10 cellular contexts compared by ENCODE assay signal in genomic region chr4:138953962-138954371, GRCh38.
DNase-seq lines count a peak whose midpoint lies in the region; ATAC-seq, FAIRE-seq and TF ChIP-seq lines count a peak whose summit lies in the region.
"Had no signal": no experiment of that assay in that cellular context is flagged by ENCODE, and none has a peak within 500 bp of the region (broad histone marks: within the 10 kb centered on the region; RNA-seq: fewer than 3 reads in every experiment).

No MANE protein-coding gene starts in this region.

- intact Hi-C loops in kidney (cut with DNase I), result no loop called here

- DNase-seq in HFFc6 (peak; percentile 55), astrocyte of the spinal cord (ENCODE audit: low read depth, low spot score) (peak; percentile 96), kidney (no peak), thoracic aorta (ENCODE audit: low spot score) (no peak), BE2C (no peak)
- DNase-seq: activated naive CD4-positive, alpha-beta T cell treated with anti-CD3 and anti-CD28 coated beads, Interleukin-2, amount 10 ng/mL, durations not matched to agents 7 days and 5 days; T-helper 9 cell had no signal

- H3K4me3 Mint-ChIP-seq in HFFc6, result no peak overlapping the region
- H3K4me3 Mint-ChIP-seq: activated naive CD4-positive, alpha-beta T cell treated with anti-CD3 and anti-CD28 coated beads, Interleukin-2, amount 10 ng/mL, durations not matched to agents 7 days and 5 days had no signal

- ATAC-seq in thoracic aorta (ENCODE audit: insufficient number of reproducible peaks, low FRiP score, low read depth) (peak; percentile 65), HG02970 (IDR thresholded peaks at IDR 0.05; ENCODE audit: low FRiP score, unreplicated experiment) (no peak), HG03045 (IDR thresholded peaks at IDR 0.05; ENCODE audit: unreplicated experiment) (no peak), HG03469 (IDR thresholded peaks at IDR 0.05; ENCODE audit: unreplicated experiment) (no peak)

- in situ Hi-C loops in astrocyte of the spinal cord (cut with HindIII; ENCODE audit: low sequenced_read_pairs), result no loop called here

- H3K27ac ChIP-seq in kidney (ENCODE audit: low read depth in 2 of 2, low read length in 2 of 2) (peak overlapping the region in 1 of 2 donors; percentile 67), thoracic aorta (peak overlapping the region; percentile 46 to 63)

- TF ChIP-seq CTCF in HFFc6 (IDR thresholded peaks at IDR 0.05), result no peak
- TF ChIP-seq CTCF in astrocyte of the spinal cord (IDR thresholded peaks at IDR 0.05; ENCODE audit: low read depth, low read length), result no peak
- no peak for TF ChIP-seq CTCF in kidney (IDR thresholded peaks at IDR 0.05; ENCODE audit: borderline replicate concordance, extremely low read depth, insufficient read depth)
- TF ChIP-seq CTCF in thoracic aorta (IDR thresholded peaks at IDR 0.05), result no peak
- TF ChIP-seq CTCF in BE2C (IDR thresholded peaks at IDR 0.05; ENCODE audit: low read depth, low read length), result no peak

- H3K27ac Mint-ChIP-seq in HFFc6, result no peak overlapping the region; the same call in 1 of the 2 replicates
- H3K27ac Mint-ChIP-seq: activated naive CD4-positive, alpha-beta T cell treated with anti-CD3 and anti-CD28 coated beads, Interleukin-2, amount 10 ng/mL, durations not matched to agents 7 days and 5 days had no signal

- H3K9me3 ChIP-seq in kidney (ENCODE audit: control insufficient read depth in 1 of 2, low read length in 2 of 2) (no peaks in the 10 kb centered on the region), thoracic aorta (no peaks in the 10 kb centered on the region), BE2C (no peaks in the 10 kb centered on the region)

- H3K36me3 ChIP-seq in kidney (ENCODE audit: control insufficient read depth in 1 of 2, insufficient read depth in 2 of 2, low read length in 2 of 2) (no peaks in the 10 kb centered on the region), thoracic aorta (no peaks in the 10 kb centered on the region), BE2C (no peaks in the 10 kb centered on the region)

- FAIRE-seq in kidney (lab: Jason Lieb, UNC), result peak; percentile 92

- H3K36me3 Mint-ChIP-seq in HFFc6 (ENCODE audit: low read depth), result no peaks in the 10 kb centered on the region
- H3K36me3 Mint-ChIP-seq: activated naive CD4-positive, alpha-beta T cell treated with anti-CD3 and anti-CD28 coated beads, Interleukin-2, amount 10 ng/mL, durations not matched to agents 7 days and 5 days had no signal

- no peak overlapping the region for H3K9ac ChIP-seq in kidney (ENCODE audit: low read length in 2 of 2)

- H3K4me1 ChIP-seq in kidney (ENCODE audit: control insufficient read depth in 1 of 2, insufficient read depth in 1 of 2, low read depth in 1 of 2, low read length in 2 of 2) (peaks cover 0 to 2% of the 10 kb centered on the region in 2 donors), thoracic aorta (ENCODE audit: control insufficient read depth in 1 of 2, low read depth in 2 of 2) (peaks cover 6 to 18% of the 10 kb centered on the region in 2 donors), BE2C (no peaks in the 10 kb centered on the region)

- H3K27me3 ChIP-seq in thoracic aorta (replicated peaks; ENCODE audit: insufficient read depth), result no peaks in the 10 kb centered on the region
- no peaks in the 10 kb centered on the region for H3K27me3 ChIP-seq in BE2C

- no peak overlapping the region for H3K4me3 ChIP-seq in astrocyte of the spinal cord (ENCODE audit: low read depth, low read length)
- H3K4me3 ChIP-seq in kidney (ENCODE audit: low read length in 2 of 2), result no peak overlapping the region
- H3K4me3 ChIP-seq in thoracic aorta, result peak overlapping the region; percentile 42
- no peak overlapping the region for H3K4me3 ChIP-seq in BE2C (ENCODE audit: low read depth, low read length)

- no peaks in the 10 kb centered on the region for H3K9me3 Mint-ChIP-seq in HFFc6
- H3K9me3 Mint-ChIP-seq: activated naive CD4-positive, alpha-beta T cell treated with anti-CD3 and anti-CD28 coated beads, Interleukin-2, amount 10 ng/mL, durations not matched to agents 7 days and 5 days had no signal

- peaks cover 10% of the 10 kb centered on the region for H3K4me1 Mint-ChIP-seq in HFFc6 (ENCODE audit: low read depth)

- peaks cover 17% of the 10 kb centered on the region for H3K27me3 Mint-ChIP-seq in HFFc6 (ENCODE audit: insufficient read depth)

Comparison
In these comparisons a context has a peak if more than half of its experiments do, and no peak if none do; other contexts are left out.
1. DNase-seq: peak in HFFc6 (single experiment) and astrocyte of the spinal cord (single experiment); none in kidney (single experiment), thoracic aorta (single experiment) and BE2C (single experiment).